In the genomic region with DNA sequence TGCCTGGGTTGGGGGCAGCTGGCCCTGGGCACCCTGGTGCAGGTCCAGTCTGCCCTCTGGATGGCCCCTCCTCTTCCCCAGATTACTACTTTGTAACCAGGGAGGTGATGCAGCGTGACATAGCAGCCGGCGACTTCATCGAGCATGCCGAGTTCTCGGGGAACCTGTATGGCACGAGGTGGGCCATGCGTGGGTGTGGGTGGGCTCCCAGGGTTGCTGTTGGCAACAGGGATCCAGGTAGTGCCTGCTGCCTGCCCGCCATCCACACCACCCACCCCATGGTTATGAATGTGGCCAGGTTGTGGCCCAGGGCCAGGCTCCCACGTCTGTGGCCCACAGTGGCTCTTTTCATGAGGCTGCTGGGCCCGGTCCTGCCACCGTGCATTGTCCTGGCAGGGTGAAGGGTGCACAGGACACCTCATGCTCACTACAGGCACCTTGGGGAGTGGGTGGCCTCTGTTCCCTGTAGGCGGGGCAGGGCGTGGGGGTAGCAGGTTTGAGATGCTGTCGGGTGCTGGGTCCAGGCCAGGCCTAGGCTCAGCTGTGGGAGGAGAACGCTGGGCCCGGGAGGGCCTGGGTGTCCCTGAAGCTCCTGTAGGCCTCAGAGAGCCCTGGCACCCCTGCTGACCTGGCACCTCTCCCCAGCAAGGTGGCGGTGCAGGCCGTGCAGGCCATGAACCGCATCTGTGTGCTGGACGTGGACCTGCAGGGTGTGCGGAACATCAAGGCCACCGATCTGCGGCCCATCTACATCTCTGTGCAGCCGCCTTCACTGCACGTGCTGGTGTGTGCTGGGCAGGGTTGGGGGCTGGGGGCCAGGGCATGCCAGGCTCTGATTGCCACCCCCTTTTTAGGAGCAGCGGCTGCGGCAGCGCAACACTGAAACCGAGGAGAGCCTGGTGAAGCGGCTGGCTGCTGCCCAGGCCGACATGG, we compare ENCODE assay signal across 16 cellular contexts. TPM values are rescaled to one million over a fixed set of nuclear protein-coding genes. Genes with fewer than 3 reads are reported as not detected.
DNase-seq lines count a peak whose midpoint lies in the region; ATAC-seq and TF ChIP-seq lines count a peak whose summit lies in the region.
"Had no signal": no experiment of that assay in that cellular context is flagged by ENCODE, and none has a peak within 500 bp of the region (broad histone marks: within the 10 kb centered on the region; RNA-seq: fewer than 3 reads in every experiment).

No MANE protein-coding gene starts in this region.

- no peak for ATAC-seq in lower lobe of right lung

- POLR2A ChIA-PET in HEK293 (lab: Yijun Ruan, JAX): no interaction called here

- no peaks in the 10 kb centered on the region for H3K27me3 Mint-ChIP-seq in progenitor cell of endocrine pancreas
- H3K27me3 Mint-ChIP-seq: activated CD4-positive, alpha-beta memory T cell treated with anti-CD3 and anti-CD28 coated beads for 36 hours had no signal

- H3K27ac Mint-ChIP-seq in progenitor cell of endocrine pancreas: no peak overlapping the region
- H3K27ac Mint-ChIP-seq: activated CD4-positive, alpha-beta memory T cell treated with anti-CD3 and anti-CD28 coated beads for 36 hours had no signal

- H3K27ac ChIP-seq in BLaER1 (peak overlapping the region; percentile 73), HEK293 (ENCODE audit: extremely low read depth, low read depth, low read length) (no peak overlapping the region), lower lobe of right lung (peak overlapping the region; percentile 88)
- H3K27ac ChIP-seq: VCaP had no signal

- intact Hi-C loops in lower lobe of right lung (cut with DNase I): no loop called here

- H3K36me3 ChIP-seq in BLaER1 (peaks cover 52% of the 10 kb centered on the region), HEK293 (ENCODE audit: control insufficient read depth in 2 of 2, insufficient read depth in 1 of 2, low read length in 2 of 2) (peaks cover 0 to 47% of the 10 kb centered on the region in 2 experiments; a peak in 1 of 3 replicates), lower lobe of right lung (peaks cover 49% of the 10 kb centered on the region)

- H3K36me3 Mint-ChIP-seq in progenitor cell of endocrine pancreas (ENCODE audit: insufficient read depth): no peaks in the 10 kb centered on the region

- no peaks in the 10 kb centered on the region for H3K9me3 Mint-ChIP-seq in progenitor cell of endocrine pancreas (ENCODE audit: low read depth)
- H3K9me3 Mint-ChIP-seq: activated CD4-positive, alpha-beta memory T cell treated with anti-CD3 and anti-CD28 coated beads for 36 hours had no signal

- H3K4me2 ChIP-seq in BLaER1: peak overlapping the region; percentile 73

- DNase-seq in lower lobe of right lung (no peak), NCI-H2029 (lab: John Stamatoyannopoulos, UW) (no peak), progenitor cell of endocrine pancreas (ENCODE audit: low spot score, unreplicated experiment) (no peak), NCI-H2081 (lab: John Stamatoyannopoulos, UW) (no peak)
- DNase-seq: activated CD4-positive, alpha-beta memory T cell treated with anti-CD3 and anti-CD28 coated beads for 36 hours; AML-193; NCI-H146; NCI-H446; occipital lobe; RPMI8226; stimulated activated CD4-positive, alpha-beta T cell treated with anti-CD3 and anti-CD28 coated beads, Interleukin-2, amount 100 ng/mL, for 48 hours; T-helper 1 cell had no signal

- H3K9me3 ChIP-seq in BLaER1 (no peaks in the 10 kb centered on the region), HEK293 (ENCODE audit: control insufficient read depth, insufficient read depth, low read depth, low read length) (no peaks in the 10 kb centered on the region), lower lobe of right lung (no peaks in the 10 kb centered on the region)
- H3K9me3 ChIP-seq: thoracic aorta had no signal

- peak overlapping the region; percentile 64; the same call in 1 of the 2 replicates for H3K9ac ChIP-seq in BLaER1

- H3K4me1 ChIP-seq in BLaER1 (peaks cover 82% of the 10 kb centered on the region), HEK293 (ENCODE audit: control insufficient read depth, insufficient read depth, low read length) (peaks cover under 1% of the 10 kb centered on the region; the same call in 1 of the 2 replicates), lower lobe of right lung (peaks cover 77% of the 10 kb centered on the region)

- H3K27me3 ChIP-seq in BLaER1: no peaks in the 10 kb centered on the region
- no peaks in the 10 kb centered on the region for H3K27me3 ChIP-seq in lower lobe of right lung (ENCODE audit: low read depth)

- CTCF ChIA-PET in HEK293 (lab: Yijun Ruan, JAX): no interaction called here

- H3K4me1 Mint-ChIP-seq in progenitor cell of endocrine pancreas (ENCODE audit: low read depth): peaks cover 2% of the 10 kb centered on the region

- TF ChIP-seq CTCF in HEK293 (tag by site-specific recombination; IDR thresholded peaks at IDR 0.05) (no peak), lower lobe of right lung (IDR thresholded peaks at IDR 0.05) (no peak), progenitor cell of endocrine pancreas (IDR thresholded peaks at IDR 0.05; ENCODE audit: unreplicated experiment) (no peak)

- H3K4me3 ChIP-seq in BLaER1 (no peak overlapping the region), HEK293 (ENCODE audit: low read depth, low read length) (no peak overlapping the region), lower lobe of right lung (no peak overlapping the region)
- H3K4me3 ChIP-seq: thoracic aorta had no signal

- peaks cover 99% of the 10 kb centered on the region for H4K20me1 ChIP-seq in BLaER1

- H3K4me3 Mint-ChIP-seq in progenitor cell of endocrine pancreas (ENCODE audit: low read depth): no peak overlapping the region
- H3K4me3 Mint-ChIP-seq: activated CD4-positive, alpha-beta memory T cell treated with anti-CD3 and anti-CD28 coated beads for 36 hours had no signal

TF ChIP-seq in HEK293, 187 proteins besides CTCF, POLR2A, EP300 and RAD21 (continues in another document):
- TF ChIP-seq ZNF776 (tag by site-specific recombination; IDR thresholded peaks at IDR 0.05; ENCODE audit: borderline replicate concordance) (no peak), ZFHX2 (tag by site-specific recombination; conservative IDR thresholded peaks at IDR 0.05) (peak; percentile 84), EGR2 (tag by site-specific recombination; IDR thresholded peaks at IDR 0.05; ENCODE audit: low read depth) (peak; percentile 87), HOXC10 (CRISPR knock-in tag; IDR thresholded peaks at IDR 0.05) (no peak), OVOL3 (tag by site-specific recombination; IDR thresholded peaks at IDR 0.05) (no peak), GFI1B (tag by site-specific recombination; IDR thresholded peaks at IDR 0.05) (no peak), SP7 (tag by site-specific recombination; IDR thresholded peaks at IDR 0.05) (no peak)
- TF ChIP-seq, protein P1, sequence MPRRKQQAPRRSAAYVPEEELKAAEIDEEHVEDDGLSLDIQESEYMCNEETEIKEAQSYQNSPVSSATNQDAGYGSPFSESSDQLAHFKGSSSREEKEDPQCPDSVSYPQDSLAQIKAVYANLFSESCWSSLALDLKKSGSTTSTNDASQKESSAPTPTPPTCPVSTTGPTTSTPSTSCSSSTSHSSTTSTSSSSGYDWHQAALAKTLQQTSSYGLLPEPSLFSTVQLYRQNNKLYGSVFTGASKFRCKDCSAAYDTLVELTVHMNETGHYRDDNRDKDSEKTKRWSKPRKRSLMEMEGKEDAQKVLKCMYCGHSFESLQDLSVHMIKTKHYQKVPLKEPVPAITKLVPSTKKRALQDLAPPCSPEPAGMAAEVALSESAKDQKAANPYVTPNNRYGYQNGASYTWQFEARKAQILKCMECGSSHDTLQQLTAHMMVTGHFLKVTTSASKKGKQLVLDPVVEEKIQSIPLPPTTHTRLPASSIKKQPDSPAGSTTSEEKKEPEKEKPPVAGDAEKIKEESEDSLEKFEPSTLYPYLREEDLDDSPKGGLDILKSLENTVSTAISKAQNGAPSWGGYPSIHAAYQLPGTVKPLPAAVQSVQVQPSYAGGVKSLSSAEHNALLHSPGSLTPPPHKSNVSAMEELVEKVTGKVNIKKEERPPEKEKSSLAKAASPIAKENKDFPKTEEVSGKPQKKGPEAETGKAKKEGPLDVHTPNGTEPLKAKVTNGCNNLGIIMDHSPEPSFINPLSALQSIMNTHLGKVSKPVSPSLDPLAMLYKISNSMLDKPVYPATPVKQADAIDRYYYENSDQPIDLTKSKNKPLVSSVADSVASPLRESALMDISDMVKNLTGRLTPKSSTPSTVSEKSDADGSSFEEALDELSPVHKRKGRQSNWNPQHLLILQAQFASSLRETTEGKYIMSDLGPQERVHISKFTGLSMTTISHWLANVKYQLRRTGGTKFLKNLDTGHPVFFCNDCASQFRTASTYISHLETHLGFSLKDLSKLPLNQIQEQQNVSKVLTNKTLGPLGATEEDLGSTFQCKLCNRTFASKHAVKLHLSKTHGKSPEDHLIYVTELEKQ (tag by site-specific recombination; IDR thresholded peaks at IDR 0.05; ENCODE audit: borderline replicate concordance): no peak
- TF ChIP-seq, protein P2, sequence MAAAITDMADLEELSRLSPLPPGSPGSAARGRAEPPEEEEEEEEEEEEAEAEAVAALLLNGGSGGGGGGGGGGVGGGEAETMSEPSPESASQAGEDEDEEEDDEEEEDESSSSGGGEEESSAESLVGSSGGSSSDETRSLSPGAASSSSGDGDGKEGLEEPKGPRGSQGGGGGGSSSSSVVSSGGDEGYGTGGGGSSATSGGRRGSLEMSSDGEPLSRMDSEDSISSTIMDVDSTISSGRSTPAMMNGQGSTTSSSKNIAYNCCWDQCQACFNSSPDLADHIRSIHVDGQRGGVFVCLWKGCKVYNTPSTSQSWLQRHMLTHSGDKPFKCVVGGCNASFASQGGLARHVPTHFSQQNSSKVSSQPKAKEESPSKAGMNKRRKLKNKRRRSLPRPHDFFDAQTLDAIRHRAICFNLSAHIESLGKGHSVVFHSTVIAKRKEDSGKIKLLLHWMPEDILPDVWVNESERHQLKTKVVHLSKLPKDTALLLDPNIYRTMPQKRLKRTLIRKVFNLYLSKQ (tag by site-specific recombination; IDR thresholded peaks at IDR 0.05; ENCODE audit: borderline replicate concordance): no peak

RNA-seq across cellular contexts. Expression of a gene that starts 2.7 kb away (rescaled TPM):
- total RNA-seq in lower lobe of right lung: 6.0 TPM
- 1.7 and 2.1 TPM in 2 replicates for total RNA-seq in progenitor cell of endocrine pancreas

RNA-seq across cellular contexts. Expression of a gene that starts 6.9 kb away (rescaled TPM):
- total RNA-seq in lower lobe of right lung (192 TPM), progenitor cell of endocrine pancreas (96.3 and 101 TPM in 2 replicates)

RNA-seq across cellular contexts. Expression of a gene that starts 18.6 kb away (rescaled TPM):
- 10.7 TPM for total RNA-seq in lower lobe of right lung
- total RNA-seq in progenitor cell of endocrine pancreas: 9.7 and 11.2 TPM in 2 replicates

RNA-seq across cellular contexts. Expression of a gene that starts 37.9 kb away (rescaled TPM):
- 43.6 TPM for total RNA-seq in lower lobe of right lung
- 50.3 and 52.3 TPM in 2 replicates for total RNA-seq in progenitor cell of endocrine pancreas

RNA-seq across cellular contexts. Expression of a gene that starts 43.9 kb away (rescaled TPM):
- total RNA-seq in lower lobe of right lung (12.4 TPM), progenitor cell of endocrine pancreas (20.2 and 22.4 TPM in 2 replicates)
